Comparison of ENCODE assay signal across 21 cellular contexts in genomic region chr2:142930835-142931398, GRCh38. TPM values are rescaled to one million over a fixed set of nuclear protein-coding genes. Genes with fewer than 3 reads are reported as not detected.
DNase-seq lines count a peak whose midpoint lies in the region; ATAC-seq, FAIRE-seq and TF ChIP-seq lines count a peak whose summit lies in the region.
"Had no signal": no experiment of that assay in that cellular context is flagged by ENCODE, and none has a peak within 500 bp of the region (broad histone marks: within the 10 kb centered on the region; RNA-seq: fewer than 3 reads in every experiment).

No MANE protein-coding gene starts in this region.

- POLR2A ChIA-PET in K562 (lab: Yijun Ruan, JAX): interaction anchor here (0.7 to 1.5 kb wide), 5 partner anchors 15 to 257 kb away, joined by 3 to 4 read pairs (median 3); no protein-coding TSS in a partner anchor

- CTCF ChIA-PET in K562 (lab: Yijun Ruan, JAX; ENCODE audit: low intra/inter-chr PET ratio): no interaction called here
- CTCF ChIA-PET in activated CD8-positive, alpha-beta memory T cell treated with anti-CD3 and anti-CD28 coated beads, Interleukin-2, amount 10 ng/mL, durations not matched to agents 7 days and 5 days (lab: Charles Lee): no interaction called here

- no peaks in the 10 kb centered on the region for H3K27me3 ChIP-seq in K562 (ENCODE audit: control insufficient read depth in 2 of 2, insufficient read depth in 2 of 2, low read length in 2 of 2)
- H3K27me3 ChIP-seq in vagina: no peaks in the 10 kb centered on the region
- H3K27me3 ChIP-seq: BE2C had no signal

- no peaks in the 10 kb centered on the region for H3K36me3 Mint-ChIP-seq in activated CD8-positive, alpha-beta memory T cell treated with anti-CD3 and anti-CD28 coated beads, Interleukin-2, amount 10 ng/mL, durations not matched to agents 7 days and 5 days
- H3K36me3 Mint-ChIP-seq: CD4-positive, CD25-positive, alpha-beta regulatory T cell had no signal

- BruUV-seq in K562 (replicated peaks; lab: Mats Ljungman, UMichigan): no TSS peak

- H2AFZ ChIP-seq in K562 (ENCODE audit: low read depth, low read length): peak overlapping the region; percentile 75
- H2AFZ ChIP-seq: GM23338 had no signal

- no peaks in the 10 kb centered on the region for H4K20me1 ChIP-seq in K562 (replicated peaks; ENCODE audit: control insufficient read depth, insufficient read depth, low read length)

- no peaks in the 10 kb centered on the region for H3K4me1 Mint-ChIP-seq in activated CD8-positive, alpha-beta memory T cell treated with anti-CD3 and anti-CD28 coated beads, Interleukin-2, amount 10 ng/mL, durations not matched to agents 7 days and 5 days
- H3K4me1 Mint-ChIP-seq: CD4-positive, CD25-positive, alpha-beta regulatory T cell had no signal

- WGBS in K562 (ENCODE audit: insufficient coverage, low coverage, missing lambda C conversion rate): 2% methylated on average over 22 of the region's 22 CpGs

- H3K9me3 Mint-ChIP-seq in activated CD8-positive, alpha-beta memory T cell treated with anti-CD3 and anti-CD28 coated beads, Interleukin-2, amount 10 ng/mL, durations not matched to agents 7 days and 5 days (ENCODE audit: low read depth): no peaks in the 10 kb centered on the region
- H3K9me3 Mint-ChIP-seq: GM23338 had no signal

- H3K27me3 Mint-ChIP-seq in activated CD8-positive, alpha-beta memory T cell treated with anti-CD3 and anti-CD28 coated beads, Interleukin-2, amount 10 ng/mL, durations not matched to agents 7 days and 5 days: no peaks in the 10 kb centered on the region
- H3K27me3 Mint-ChIP-seq: CD4-positive, CD25-positive, alpha-beta regulatory T cell had no signal

- H3K9ac ChIP-seq in K562 (ENCODE audit: insufficient read depth in 1 of 2, low read depth in 2 of 2, low read length in 2 of 2): peak overlapping the region in 1 of 2 experiments; percentile 40; a peak in 2 of 4 replicates

- intact Hi-C loops in K562 (cut with micrococcal nuclease) (no loop called here), vagina (cut with DNase I) (no loop called here)

- no peak for TF ChIP-seq EP300 in K562 (IDR thresholded peaks at IDR 0.05; ENCODE audit: low read length)

- peak; percentile 87 for FAIRE-seq in K562 (lab: Jason Lieb, UNC)
- FAIRE-seq: A204.1, D721Med, GM12892, GM18507 had no signal

- H3K9me3 ChIP-seq in K562 (replicated peaks; ENCODE audit: control insufficient read depth, insufficient read depth, low read depth, low read length) (no peaks in the 10 kb centered on the region), vagina (no peaks in the 10 kb centered on the region)
- H3K9me3 ChIP-seq: BE2C, Caco-2 had no signal

- no peaks in the 10 kb centered on the region for H3K9me1 ChIP-seq in K562 (ENCODE audit: control insufficient read depth, insufficient read depth, low read length)

- TF ChIP-seq RAD21 in K562 (CRISPR knock-in tag; conservative IDR thresholded peaks at IDR 0.05 in 1 of 2, IDR thresholded peaks at IDR 0.05 in 1 of 2): no peak

- DNase-seq in NCI-H2029 (lab: John Stamatoyannopoulos, UW) (peak; percentile 9), NCI-H2227 (lab: John Stamatoyannopoulos, UW; ENCODE audit: unreplicated experiment) (peak; percentile 63), K562 (ENCODE audit: extremely low read depth in 1 of 4, low spot score in 3 of 4) (peak; percentile 34 to 91 (median 40)), GOT3 (lab: John Stamatoyannopoulos, UW) (no peak), vagina (ENCODE audit: extremely low spot score in 2 of 2) (no peak)
- DNase-seq in activated CD8-positive, alpha-beta memory T cell treated with anti-CD3 and anti-CD28 coated beads, Interleukin-2, amount 10 ng/mL, durations not matched to agents 7 days and 5 days: no peak
- DNase-seq: ACHN; BE2C; C1 segment of cervical spinal cord; Caco-2; CD4-positive, CD25-positive, alpha-beta regulatory T cell; GDM1; H7; HFFc6 had no signal

- H3K4me3 ChIP-seq in K562: peak overlapping the region; percentile 32
- H3K4me3 ChIP-seq in vagina: no peak overlapping the region
- H3K4me3 ChIP-seq: GM23338 had no signal

- peak; percentile 86 for ATAC-seq in K562
- no peak for ATAC-seq in activated CD8-positive, alpha-beta memory T cell treated with anti-CD3 and anti-CD28 coated beads, Interleukin-2, amount 10 ng/mL, durations not matched to agents 7 days and 5 days
- ATAC-seq: GM23338, HCT116 had no signal

- in situ Hi-C loops in K562 (cut with MboI): no loop called here

- H3K4me1 ChIP-seq in K562 (replicated peaks in 1 of 2; ENCODE audit: control insufficient read depth in 2 of 2, insufficient read depth in 2 of 2, low read length in 2 of 2) (no peaks in the 10 kb centered on the region), vagina (no peaks in the 10 kb centered on the region)
- H3K4me1 ChIP-seq: BE2C, Caco-2 had no signal

- H3K27ac ChIP-seq in K562 (ENCODE audit: extremely low read depth, low read depth, low read length) (peak overlapping the region; percentile 68), vagina (no peak overlapping the region)
- H3K27ac ChIP-seq: HL-60 had no signal

- H3K4me2 ChIP-seq in K562 (ENCODE audit: insufficient read depth, low read length): peak overlapping the region; percentile 75
- H3K4me2 ChIP-seq: GM23338 had no signal

- H3K36me3 ChIP-seq in K562 (ENCODE audit: control insufficient read depth, insufficient read depth, low read length): no peaks in the 10 kb centered on the region
- H3K36me3 ChIP-seq in vagina: no peaks in the 10 kb centered on the region
- H3K36me3 ChIP-seq: BE2C had no signal

- no peak overlapping the region for H3K4me3 Mint-ChIP-seq in activated CD8-positive, alpha-beta memory T cell treated with anti-CD3 and anti-CD28 coated beads, Interleukin-2, amount 10 ng/mL, durations not matched to agents 7 days and 5 days
- H3K4me3 Mint-ChIP-seq: CD4-positive, CD25-positive, alpha-beta regulatory T cell; GM23338; HFFc6 had no signal

- TF ChIP-seq POLR2A in K562 (conservative IDR thresholded peaks at IDR 0.05): peak; percentile 72
- no peak for TF ChIP-seq POLR2A in vagina (IDR thresholded peaks at IDR 0.05)

- no peak overlapping the region for H3K27ac Mint-ChIP-seq in activated CD8-positive, alpha-beta memory T cell treated with anti-CD3 and anti-CD28 coated beads, Interleukin-2, amount 10 ng/mL, durations not matched to agents 7 days and 5 days
- H3K27ac Mint-ChIP-seq: CD4-positive, CD25-positive, alpha-beta regulatory T cell; GM23338; HFFc6 had no signal

- TF ChIP-seq CTCF in K562 (IDR thresholded peaks at IDR 0.05 in 2 of 3, conservative IDR thresholded peaks at IDR 0.05 in 1 of 3; ENCODE audit: insufficient read depth in 2 of 3, low read depth in 1 of 3, low read length in 3 of 3) (no peak), vagina (IDR thresholded peaks at IDR 0.05) (no peak)

- no peaks in the 10 kb centered on the region; the same call in 1 of the 3 replicates for H3K79me2 ChIP-seq in K562 (ENCODE audit: control insufficient read depth, insufficient read depth, low read length)

TF ChIP-seq in K562, 482 proteins besides CTCF, POLR2A, EP300 and RAD21 (continues in another document):
- TF ChIP-seq ZBTB1 (CRISPR knock-in tag; IDR thresholded peaks at IDR 0.05; ENCODE audit: borderline replicate concordance, low read depth): no peak
- peak; percentile 94 for TF ChIP-seq HNRNPLL (IDR thresholded peaks at IDR 0.05; ENCODE audit: low read depth, low read length, poor library complexity, severe bottlenecking)
- 0 out of 4 replicates have a peak, but pooled peaks have one; percentile 19 to 41 for TF ChIP-seq MNT (conservative IDR thresholded peaks at IDR 0.05)
- peak; percentile 71 to 77; a peak in 3 of 4 replicates for TF ChIP-seq FOXK2 (conservative IDR thresholded peaks at IDR 0.05 in 1 of 2, IDR thresholded peaks at IDR 0.05 in 1 of 2; ENCODE audit: low read depth in 2 of 2)

RNA-seq across cellular contexts. Expression of gene KYNU, which starts 53.5 kb away (rescaled TPM):
- 4.0 and 9.1 TPM in 2 replicates for total RNA-seq in K562 (2011; cell fraction: chromatin; rRNA removed; ENCODE audit: low replicate concordance)
- total RNA-seq in K562 (2011; cell fraction: nucleolus; rRNA removed): 1.6 and 2.8 TPM in 2 replicates
- total RNA-seq in K562 (2011; cell fraction: nucleoplasm; rRNA removed): 4.9 and 8.3 TPM in 2 replicates
- total RNA-seq in K562 (2014; rRNA removed) (2.6 and 3.4 TPM in 2 replicates), K562 (2014; rRNA removed; fragmentation: Illumina TruSeq; extraction: Trizol) (7.2 and 9.3 TPM in 2 replicates), K562 (2015; rRNA removed; fragmentation: Illumina TruSeq; extraction: Trizol) (6.4 and 6.8 TPM in 2 replicates), K562 (2021) (5.4 and 5.5 TPM in 2 replicates), vagina (3.7 TPM)
- polyA plus RNA-seq in K562 (2011; rRNA removed) (11.6 and 11.9 TPM in 2 replicates), K562 (2014; fragmentation: Illumina TruSeq; extraction: Trizol) (5.5 TPM in 2 replicates), K562 (2014; fragmentation: Nextera tagmentation; extraction: Ambion mirVana) (10 to 100 TPM; 10.3 to 10.7 TPM), K562 (2014; rRNA removed) (4.8 and 7.6 TPM in 2 replicates)
- 1.9 and 6.1 TPM in 2 replicates for polyA plus RNA-seq in K562 (2011; cell fraction: cytosol; rRNA removed)
- 2.9 and 6.4 TPM in 2 replicates for polyA plus RNA-seq in K562 (2011; cell fraction: nucleus; rRNA removed)
- 5.5 and 6.2 TPM in 2 replicates for polyA plus RNA-seq in K562 (2012)
- polyA minus RNA-seq in K562 (2011; rRNA and poly(A)+ RNA removed): 11.3 and 18.8 TPM in 2 replicates
- 5.8 and 12.7 TPM in 2 replicates for polyA minus RNA-seq in K562 (2011; cell fraction: cytosol; rRNA and poly(A)+ RNA removed)
- 7.8 and 23.2 TPM in 2 replicates for polyA minus RNA-seq in K562 (2011; cell fraction: nucleus; rRNA and poly(A)+ RNA removed)
- total RNA-seq in activated CD8-positive, alpha-beta memory T cell treated with anti-CD3 and anti-CD28 coated beads, Interleukin-2, amount 10 ng/mL, durations not matched to agents 7 days and 5 days: not detected
- total RNA-seq: CD4-positive, CD25-positive, alpha-beta regulatory T cell had no signal

Comparison
In these comparisons a context has a peak if more than half of its experiments do, and no peak if none do; other contexts are left out.
1. DNase-seq: peak in NCI-H2029 (single experiment), NCI-H2227 (single experiment) and K562 (4 of 4); none in activated CD8-positive, alpha-beta memory T cell treated with anti-CD3 and anti-CD28 coated beads, Interleukin-2, amount 10 ng/mL, durations not matched to agents 7 days and 5 days (single experiment), GOT3 (single experiment) and vagina (0 of 2).